In the genomic region with DNA sequence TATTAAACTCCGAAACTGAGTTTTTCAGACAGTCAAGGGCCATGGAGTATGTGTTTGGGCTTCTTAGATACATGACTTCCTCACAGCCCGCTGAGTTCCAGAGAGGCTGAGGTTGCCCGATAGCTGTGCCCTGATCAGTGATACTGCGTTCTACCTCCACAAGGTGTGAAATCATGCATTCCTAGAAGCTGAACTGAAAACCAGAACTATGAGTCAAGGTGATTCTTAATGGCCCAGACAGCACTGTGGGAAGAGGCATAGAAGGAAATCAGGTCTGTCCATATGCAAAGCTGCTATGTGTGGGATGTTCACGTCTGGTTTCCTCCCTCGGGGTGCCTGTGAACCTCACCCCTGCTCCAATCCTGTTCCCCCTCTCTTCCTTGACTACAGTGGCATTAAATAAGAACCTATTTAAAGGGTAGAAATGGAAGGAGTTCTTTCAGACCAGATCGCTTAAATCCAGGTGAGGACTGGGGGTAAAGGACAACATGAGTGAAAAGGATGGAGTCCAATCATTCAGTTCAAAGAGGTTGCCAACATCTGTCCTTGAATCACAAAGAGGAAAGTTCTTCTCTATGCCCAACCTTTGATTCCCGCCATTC, we compare ENCODE assay signal across 8 cellular contexts.
DNase-seq lines count a peak whose midpoint lies in the region; ATAC-seq and TF ChIP-seq lines count a peak whose summit lies in the region.

No MANE protein-coding gene starts in this region.

- peaks cover 84% of the 10 kb centered on the region for H3K79me2 ChIP-seq in PC-3 (ENCODE audit: low read length)

- intact Hi-C loops in PC-3 (cut with micrococcal nuclease) = no loop called here

- H3K9me3 ChIP-seq in PC-3 (ENCODE audit: low read length) (no peaks in the 10 kb centered on the region), SJCRH30 (replicated peaks) (no peaks in the 10 kb centered on the region)

- H3K36me3 ChIP-seq in PC-3 (ENCODE audit: low read depth, low read length) (no peaks in the 10 kb centered on the region), SJCRH30 (no peaks in the 10 kb centered on the region)

- H3K9me2 ChIP-seq in PC-3 (replicated peaks; ENCODE audit: low read length) = no peaks in the 10 kb centered on the region

- DNase-seq in HFFc6 (no peak), PC-3 (peak; percentile 80), glomerular visceral epithelial cell (ENCODE audit: extremely low spot score) (peak; percentile 94), OCI-M2 (lab: John Stamatoyannopoulos, UW; ENCODE audit: unreplicated experiment) (no peak), pons (ENCODE audit: low spot score) (no peak), SJCRH30 (no peak), SKM-1 treated with dmso at 0.1 percent for 144 hours (lab: John Stamatoyannopoulos, UW; ENCODE audit: unreplicated experiment) (no peak)

- H3K4me3 Mint-ChIP-seq in HFFc6 = peak overlapping the region; percentile 7

- H3K4me2 ChIP-seq in PC-3 (ENCODE audit: low read length) = peak overlapping the region; percentile 51

- POLR2A ChIA-PET in PC-3 (lab: Charles Lee; ENCODE audit: unreplicated experiment) = no interaction called here

- H3F3A ChIP-seq in PC-3 (ENCODE audit: low read length, unreplicated experiment) = peaks cover 8% of the 10 kb centered on the region

- no peak overlapping the region for H3K4me3 ChIP-seq in PC-3 (ENCODE audit: low read length)
- H3K4me3 ChIP-seq in SJCRH30 = no peak overlapping the region

- H3K4me1 Mint-ChIP-seq in HFFc6 (ENCODE audit: low read depth) = peaks cover 90% of the 10 kb centered on the region

- BruUV-seq in PC-3 (replicated peaks; lab: Mats Ljungman, UMichigan) = no TSS peak

- H2AFZ ChIP-seq in PC-3 (ENCODE audit: low read length) = no peak overlapping the region

- ATAC-seq in GM18502 (IDR thresholded peaks at IDR 0.05; ENCODE audit: poor library complexity, unreplicated experiment) = peak; percentile 72
- peak; percentile 11 for ATAC-seq in PC-3

- H3K27me3 ChIP-seq in PC-3 (ENCODE audit: low read length) = no peaks in the 10 kb centered on the region
- H3K27me3 ChIP-seq in SJCRH30 = no peaks in the 10 kb centered on the region

- H4K20me1 ChIP-seq in PC-3 (ENCODE audit: low read length) = no peaks in the 10 kb centered on the region

- CTCF ChIA-PET in PC-3 (lab: Charles Lee) = no interaction called here

- H3K27me3 Mint-ChIP-seq in HFFc6 (ENCODE audit: insufficient read depth) = no peaks in the 10 kb centered on the region; the same call in 1 of the 2 replicates

- H3K9ac ChIP-seq in PC-3 (ENCODE audit: low read length) = peak overlapping the region; percentile 21; the same call in 1 of the 2 replicates

- no peaks in the 10 kb centered on the region; the same call in 1 of the 2 replicates for H3K9me3 Mint-ChIP-seq in HFFc6

- TF ChIP-seq CTCF in HFFc6 (IDR thresholded peaks at IDR 0.05) (no peak), PC-3 (conservative IDR thresholded peaks at IDR 0.05; ENCODE audit: low read depth, low read length) (no peak)

- H3K36me3 Mint-ChIP-seq in HFFc6 (ENCODE audit: low read depth) = peaks cover 5% of the 10 kb centered on the region; the same call in 1 of the 2 replicates

- peak overlapping the region; percentile 61 for H3K27ac Mint-ChIP-seq in HFFc6

- H3K27ac ChIP-seq in PC-3 (ENCODE audit: low read length) (peak overlapping the region; percentile 89), SJCRH30 (no peak overlapping the region)

- H3K4me1 ChIP-seq in PC-3 (ENCODE audit: insufficient read depth, low read length) (peaks cover 73% of the 10 kb centered on the region), SJCRH30 (peaks cover 41% of the 10 kb centered on the region)

Comparison
In these comparisons a context has a peak if more than half of its experiments do, and no peak if none do; other contexts are left out.
1. DNase-seq: peak in PC-3 (single experiment) and glomerular visceral epithelial cell (single experiment); none in HFFc6 (single experiment), OCI-M2 (single experiment), pons (single experiment), SJCRH30 (0 of 2) and SKM-1 treated with dmso at 0.1 percent for 144 hours (single experiment).